18 cellular contexts compared by ENCODE assay signal in the genomic region with DNA sequence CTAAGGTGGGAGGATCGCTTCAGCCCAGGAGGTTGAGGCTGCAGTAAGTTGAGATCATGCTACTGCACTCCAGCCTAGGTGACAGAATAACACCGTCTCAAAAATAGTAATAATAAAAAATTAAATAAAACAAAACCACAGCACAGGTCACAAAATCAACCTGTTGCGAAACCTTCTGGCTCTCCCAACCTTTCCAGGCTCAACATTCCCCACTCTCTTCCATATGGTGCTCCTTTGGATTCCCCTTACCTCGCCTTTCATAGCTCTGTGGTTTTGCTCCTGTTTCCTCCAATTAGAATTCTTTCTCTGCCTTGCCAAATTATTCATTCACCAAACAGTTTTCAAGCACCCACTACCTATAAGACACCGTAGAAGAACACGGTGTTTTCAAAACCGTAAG. TPM values are rescaled to one million over a fixed set of nuclear protein-coding genes. Genes with fewer than 3 reads are reported as not detected.
A peak's percentile ranks its signal among the peaks of the same experiment; 100 is the strongest.
DNase-seq lines count a peak whose midpoint lies in the region; ATAC-seq and TF ChIP-seq lines count a peak whose summit lies in the region.
"Had no signal": no experiment of that assay in that cellular context is flagged by ENCODE, and none has a peak within 500 bp of the region (broad histone marks: within the 10 kb centered on the region; RNA-seq: fewer than 3 reads in every experiment).

No MANE protein-coding gene starts in this region.

- H3K36me3 ChIP-seq in gastrocnemius medialis (no peaks in the 10 kb centered on the region), Peyer's patch (no peaks in the 10 kb centered on the region)

- H3K4me3 ChIP-seq in gastrocnemius medialis (no peak overlapping the region), Peyer's patch (no peak overlapping the region)

- H3K9me3 ChIP-seq in gastrocnemius medialis = no peaks in the 10 kb centered on the region
- no peaks in the 10 kb centered on the region for H3K9me3 ChIP-seq in Peyer's patch

- DNase-seq in EL (peak; percentile 56), RWPE1 (ENCODE audit: low spot score) (no peak), fibroblast of peridontal ligament (ENCODE audit: extremely low read depth) (peak; percentile 48), gastrocnemius medialis (no peak), NAMALWA (ENCODE audit: low spot score) (no peak), Peyer's patch (no peak)
- DNase-seq in activated T-cell treated with anti-CD3 and anti-CD28 coated beads, Interleukin-2, amount 50 U/mL, for 1 hour = no peak
- DNase-seq: activated CD4-positive, alpha-beta T cell treated with anti-CD3 and anti-CD28 coated beads, Interleukin-2, amount 10 ng/mL, durations not matched to agents 24 days and 14 days; activated CD8-positive, alpha-beta memory T cell treated with anti-CD3 and anti-CD28 coated beads, Interleukin-2, amount 50 U/mL, for 4 hours; activated gamma-delta T cell treated with Interleukin-2 at 50 U/mL for 16 hours; anterior cingulate cortex; cerebellar nuclear complex; effector memory CD8-positive, alpha-beta T cell; foreskin melanocyte; NCI-H187; NCI-H2227 treated with DMSO at 0.1 percent for 48 hours; RPMI8226 had no signal

- in situ Hi-C loops in gastrocnemius medialis (cut with MboI; ENCODE audit: low sequenced_read_pairs in 4 of 4) = no loop called here

- H3K27ac ChIP-seq in RWPE1 = peak overlapping the region; percentile 54
- peak overlapping the region; percentile 71 to 83 (median 78) for H3K27ac ChIP-seq in gastrocnemius medialis
- no peak overlapping the region for H3K27ac ChIP-seq in Peyer's patch

- no peak for ATAC-seq in gastrocnemius medialis
- no peak for ATAC-seq in HG02884 (IDR thresholded peaks at IDR 0.05; ENCODE audit: unreplicated experiment)
- ATAC-seq: effector memory CD8-positive, alpha-beta T cell had no signal

- H3K4me1 ChIP-seq in gastrocnemius medialis (peaks cover 86 to 88% of the 10 kb centered on the region in 2 donors), Peyer's patch (peaks cover 2 to 71% (median 16%) of the 10 kb centered on the region in 4 donors)

- CTCF ChIA-PET in RWPE1 (lab: Yijun Ruan, JAX) = no interaction called here

- POLR2A ChIA-PET in RWPE1 (lab: Yijun Ruan, JAX; ENCODE audit: low non-redundant PET) = no interaction called here

- H3K27me3 ChIP-seq in gastrocnemius medialis = no peaks in the 10 kb centered on the region
- no peaks in the 10 kb centered on the region for H3K27me3 ChIP-seq in Peyer's patch

- intact Hi-C loops in gastrocnemius medialis (cut with DNase I; ENCODE audit: low total_unique reads) = no loop called here

- no peak for TF ChIP-seq POLR2A in gastrocnemius medialis (IDR thresholded peaks at IDR 0.05)
- no peak for TF ChIP-seq POLR2A in Peyer's patch (IDR thresholded peaks at IDR 0.05)

- TF ChIP-seq CTCF in RWPE1 (conservative IDR thresholded peaks at IDR 0.05; ENCODE audit: low read depth) (no peak), gastrocnemius medialis (IDR thresholded peaks at IDR 0.05 in 4 of 5, conservative IDR thresholded peaks at IDR 0.05 in 1 of 5) (no peak), Peyer's patch (IDR thresholded peaks at IDR 0.05) (no peak)

RNA-seq across cellular contexts. Expression of a gene that starts 4.7 kb away (rescaled TPM):
- total RNA-seq in gastrocnemius medialis (10 to 100 TPM; 55.0 to 93.5 (median 68.4) TPM), Peyer's patch (10 to 100 TPM; 24.8 to 89.1 (median 69.6) TPM)

RNA-seq across cellular contexts. Expression of a gene that starts 21.0 kb away (rescaled TPM):
- total RNA-seq in gastrocnemius medialis (10 to 100 TPM in 3 of 4 donors, 1 to 10 TPM in 1; 8.2 to 22.4 (median 21.4) TPM), Peyer's patch (10 to 100 TPM; 17.7 to 52.0 (median 23.9) TPM)

Comparison
In these comparisons a context has a peak if more than half of its experiments do, and no peak if none do; other contexts are left out.
1. DNase-seq: peak in EL (single experiment) and fibroblast of peridontal ligament (single experiment); none in RWPE1 (single experiment), gastrocnemius medialis (0 of 2), NAMALWA (single experiment), Peyer's patch (0 of 3) and activated T-cell treated with anti-CD3 and anti-CD28 coated beads, Interleukin-2, amount 50 U/mL, for 1 hour (single experiment).
2. H3K27ac ChIP-seq: peak in RWPE1 (single experiment) and gastrocnemius medialis (4 of 4); none in Peyer's patch (0 of 4).